ENCODE assay signal across 2 cellular contexts in genomic region chr1:117544509-117545109, GRCh38.
TF ChIP-seq lines count a peak whose summit lies in the region.

No MANE protein-coding gene starts in this region.

TF ChIP-seq in K562, 482 proteins besides CTCF, POLR2A, EP300 and RAD21 (continued from another document):
- TF ChIP-seq, protein P1, sequence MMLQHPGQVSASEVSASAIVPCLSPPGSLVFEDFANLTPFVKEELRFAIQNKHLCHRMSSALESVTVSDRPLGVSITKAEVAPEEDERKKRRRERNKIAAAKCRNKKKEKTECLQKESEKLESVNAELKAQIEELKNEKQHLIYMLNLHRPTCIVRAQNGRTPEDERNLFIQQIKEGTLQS (IDR thresholded peaks at IDR 0.05), result peak; percentile 56; the same call in 1 of the 2 replicates
- TF ChIP-seq, protein P1 (CRISPR knock-in tag; conservative IDR thresholded peaks at IDR 0.05), result no peak
- TF ChIP-seq NR2C1 (IDR thresholded peaks at IDR 0.05), result no peak
- peak; percentile 36; the same call in 1 of the 2 replicates for TF ChIP-seq NR2C1 (tag; IDR thresholded peaks at IDR 0.05)
- no peak for TF ChIP-seq IFI16 (CRISPR knock-in tag; IDR thresholded peaks at IDR 0.05)
- peak; percentile 20; the same call in 1 of the 2 replicates for TF ChIP-seq CEBPB (tag; IDR thresholded peaks at IDR 0.05)

TF ChIP-seq in liver, 16 proteins besides CTCF, POLR2A, EP300 and RAD21 (continued from another document):
- no peak for TF ChIP-seq ZBTB33 (IDR thresholded peaks at IDR 0.05)
- TF ChIP-seq GABPA (IDR thresholded peaks at IDR 0.05 in 1 of 2, conservative IDR thresholded peaks at IDR 0.05 in 1 of 2), result no peak
- peak; percentile 73 to 86 for TF ChIP-seq RXRA (IDR thresholded peaks at IDR 0.05)
- TF ChIP-seq HNF4G (IDR thresholded peaks at IDR 0.05), result peak; percentile 74
- TF ChIP-seq FOXA1 (IDR thresholded peaks at IDR 0.05), result peak; percentile 46
- TF ChIP-seq, protein P1 (IDR thresholded peaks at IDR 0.05), result peak; percentile 91
- peak; percentile 83 for TF ChIP-seq REST (IDR thresholded peaks at IDR 0.05)
- TF ChIP-seq SP1 (IDR thresholded peaks at IDR 0.05), result peak; percentile 82
- peak; percentile 93 for TF ChIP-seq JUND (IDR thresholded peaks at IDR 0.05)
- TF ChIP-seq MAX (IDR thresholded peaks at IDR 0.05), result peak; percentile 91
